ENCODE assay signal across 8 cellular contexts in genomic region chr1:27634166-27634981, GRCh38. TPM values are rescaled to one million over a fixed set of nuclear protein-coding genes. Genes with fewer than 3 reads are reported as not detected.
DNase-seq lines count a peak whose midpoint lies in the region; ATAC-seq and TF ChIP-seq lines count a peak whose summit lies in the region.

No MANE protein-coding gene starts in this region.

- H3K4me1 ChIP-seq in foreskin keratinocyte = no peaks in the 10 kb centered on the region
- no peaks in the 10 kb centered on the region for H3K4me1 ChIP-seq in parathyroid adenoma

- H3K9me3 ChIP-seq in parathyroid adenoma (ENCODE audit: control insufficient read depth, low read length) = no peaks in the 10 kb centered on the region

- H3K4me3 ChIP-seq in parathyroid adenoma (ENCODE audit: low read depth, low read length) = peak overlapping the region; percentile 47

- no peak overlapping the region for H3K9ac ChIP-seq in parathyroid adenoma

- peak; percentile 46 for DNase-seq in activated CD4-positive, CD25-positive, alpha-beta regulatory T cell treated with anti-CD3 and anti-CD28 coated beads, Interleukin-2, amount 50 U/mL, for 72 hours
- peak; percentile 38 for DNase-seq in activated T-helper 1 cell treated with Interleukin-2 at 50 U/mL for 16 hours (ENCODE audit: low read depth)
- DNase-seq in foreskin keratinocyte = no peak
- DNase-seq in inferior parietal cortex (ENCODE audit: extremely low spot score) = no peak
- DNase-seq in Ammon's horn (ENCODE audit: low spot score) = no peak
- no peak for DNase-seq in NCI-H2227 (lab: John Stamatoyannopoulos, UW; ENCODE audit: unreplicated experiment)

- H2AFZ ChIP-seq in parathyroid adenoma = peak overlapping the region; percentile 74

- ATAC-seq in activated CD4-positive, CD25-positive, alpha-beta regulatory T cell treated with anti-CD3 and anti-CD28 coated beads, Interleukin-2, amount 50 U/mL, for 24 hours = no peak
- peak; percentile 9 for ATAC-seq in foreskin keratinocyte

- H3K27ac ChIP-seq in foreskin keratinocyte (no peak overlapping the region), parathyroid adenoma (peak overlapping the region; percentile 74)

- peak; percentile 2 for TF ChIP-seq CTCF in foreskin keratinocyte (conservative IDR thresholded peaks at IDR 0.05)
- no peak for TF ChIP-seq CTCF in parathyroid adenoma (IDR thresholded peaks at IDR 0.05)

- H3K36me3 ChIP-seq in parathyroid adenoma (ENCODE audit: control insufficient read depth, insufficient read depth, low read length) = no peaks in the 10 kb centered on the region

- H3K4me2 ChIP-seq in parathyroid adenoma (ENCODE audit: low read length) = peak overlapping the region; percentile 63

- H3K79me2 ChIP-seq in parathyroid adenoma = no peaks in the 10 kb centered on the region

- H3K27me3 ChIP-seq in foreskin keratinocyte (peaks cover 26% of the 10 kb centered on the region), parathyroid adenoma (ENCODE audit: control insufficient read depth, insufficient read depth, low read length) (no peaks in the 10 kb centered on the region)

RNA-seq across cellular contexts. Expression of gene FGR, which starts 0.6 kb away (rescaled TPM):
- not detected in 2 replicates for total RNA-seq in foreskin keratinocyte
- 0.02 TPM in 1 of 2 replicates, not detected in the other for polyA plus RNA-seq in foreskin keratinocyte

RNA-seq across cellular contexts. Expression of gene AHDC1, which starts 30.4 kb away (rescaled TPM):
- total RNA-seq in foreskin keratinocyte = 12.1 and 14.8 TPM in 2 replicates
- 4.0 and 5.4 TPM in 2 replicates for polyA plus RNA-seq in foreskin keratinocyte

RNA-seq across cellular contexts. Expression of gene IFI6, which starts 37.6 kb away (rescaled TPM):
- total RNA-seq in foreskin keratinocyte = 797 and 1,066 TPM in 2 replicates
- 1,018 and 1,394 TPM in 2 replicates for polyA plus RNA-seq in foreskin keratinocyte

Comparison
In these comparisons a context has a peak if more than half of its experiments do, and no peak if none do; other contexts are left out.
1. DNase-seq: peak in activated CD4-positive, CD25-positive, alpha-beta regulatory T cell treated with anti-CD3 and anti-CD28 coated beads, Interleukin-2, amount 50 U/mL, for 72 hours (single experiment) and activated T-helper 1 cell treated with Interleukin-2 at 50 U/mL for 16 hours (single experiment); none in foreskin keratinocyte (0 of 2), inferior parietal cortex (single experiment), Ammon's horn (single experiment) and NCI-H2227 (single experiment).